22 cellular contexts compared by ENCODE assay signal in genomic region chr1:219185486-219186117, GRCh38. TPM values are rescaled to one million over a fixed set of nuclear protein-coding genes. Genes with fewer than 3 reads are reported as not detected.
DNase-seq lines count a peak whose midpoint lies in the region; ATAC-seq and TF ChIP-seq lines count a peak whose summit lies in the region.
"Had no signal": no experiment of that assay in that cellular context is flagged by ENCODE, and none has a peak within 500 bp of the region (broad histone marks: within the 10 kb centered on the region; RNA-seq: fewer than 3 reads in every experiment).

No MANE protein-coding gene starts in this region.

- H4K8ac ChIP-seq in mesenchymal stem cell (ENCODE audit: low read length), result no peak overlapping the region

- H4K20me1 ChIP-seq in Loucy (ENCODE audit: insufficient read depth, low read length, poor library complexity, severe bottlenecking), result no peaks in the 10 kb centered on the region

- DNase-seq in EH (ENCODE audit: low read depth) (peak; percentile 5), mesenchymal stem cell (no peak), GDM1 (lab: John Stamatoyannopoulos, UW) (no peak), ovary (no peak)
- no peak for DNase-seq in activated CD8-positive, alpha-beta memory T cell treated with anti-CD3 and anti-CD28 coated beads, Interleukin-2, amount 50 U/mL, for 4 hours
- no peak for DNase-seq in activated naive CD4-positive, alpha-beta T cell treated with anti-CD3 and anti-CD28 coated beads, Interleukin-2, amount 10 ng/mL, durations not matched to agents 7 days and 5 days
- DNase-seq: activated CD4-positive, alpha-beta T cell treated with anti-CD3 and anti-CD28 coated beads, Interleukin-2, amount 10 ng/mL, durations not matched to agents 7 days and 5 days; activated naive CD4-positive, alpha-beta T cell treated with anti-CD3 and anti-CD28 coated beads, Interleukin-2, amount 50 U/mL, for 16 hours; CD4-positive, alpha-beta memory T cell; colonic mucosa; foreskin melanocyte; KBM-7; left cardiac atrium; NCI-H1048; NCI-H524 treated with DMSO at 0.1 percent for 48 hours; right cardiac atrium; stimulated activated CD4-positive, alpha-beta T cell treated with anti-CD3 and anti-CD28 coated beads, Interleukin-15, amount 100 ng/mL, for 24 hours; upper lobe of left lung had no signal

- H3K4me3 Mint-ChIP-seq in activated naive CD4-positive, alpha-beta T cell treated with anti-CD3 and anti-CD28 coated beads, Interleukin-2, amount 10 ng/mL, durations not matched to agents 7 days and 5 days, result no peak overlapping the region
- H3K4me3 Mint-ChIP-seq: activated CD4-positive, alpha-beta T cell treated with anti-CD3 and anti-CD28 coated beads, Interleukin-2, amount 10 ng/mL, durations not matched to agents 7 days and 5 days; CD4-positive, alpha-beta memory T cell; stimulated activated effector memory CD8-positive, alpha-beta T cell treated with anti-CD3 and anti-CD28 coated beads, Interleukin-12 subunit alpha, Interleukin-12 subunit beta, amount 100 ng/mL, for 72 hours had no signal

- no peak overlapping the region for H3K23ac ChIP-seq in mesenchymal stem cell (ENCODE audit: low read length in 2 of 2)

- H2AK5ac ChIP-seq in mesenchymal stem cell (ENCODE audit: low read length, severe bottlenecking), result peak overlapping the region; percentile 97

- H2BK12ac ChIP-seq in mesenchymal stem cell (ENCODE audit: low read length in 2 of 2), result no peak overlapping the region

- H3K27me3 Mint-ChIP-seq in activated naive CD4-positive, alpha-beta T cell treated with anti-CD3 and anti-CD28 coated beads, Interleukin-2, amount 10 ng/mL, durations not matched to agents 7 days and 5 days, result no peaks in the 10 kb centered on the region
- H3K27me3 Mint-ChIP-seq: activated CD4-positive, alpha-beta T cell treated with anti-CD3 and anti-CD28 coated beads, Interleukin-2, amount 10 ng/mL, durations not matched to agents 7 days and 5 days; CD4-positive, alpha-beta memory T cell had no signal

- no peak for TF ChIP-seq EP300 in ovary (IDR thresholded peaks at IDR 0.05)

- H3K79me2 ChIP-seq in Loucy (ENCODE audit: insufficient read depth, low read length), result peaks cover 5% of the 10 kb centered on the region; the same call in 1 of the 2 replicates

- H3K9me2 ChIP-seq in Loucy (replicated peaks; ENCODE audit: low read depth, low read length), result no peaks in the 10 kb centered on the region

- H3K4me2 ChIP-seq in Loucy (ENCODE audit: low read depth, low read length, poor library complexity, severe bottlenecking) (peak overlapping the region; percentile 18), mesenchymal stem cell (ENCODE audit: low read length, poor library complexity, severe bottlenecking) (no peak overlapping the region)

- H3K4me3 ChIP-seq in Loucy (ENCODE audit: low read length, poor library complexity, severe bottlenecking), result no peak overlapping the region
- no peak overlapping the region for H3K4me3 ChIP-seq in mesenchymal stem cell (ENCODE audit: insufficient read depth in 1 of 2, low read depth in 1 of 2, low read length in 2 of 2)
- H3K4me3 ChIP-seq in ovary, result no peak overlapping the region
- H3K4me3 ChIP-seq: colonic mucosa, upper lobe of left lung had no signal

- no peak overlapping the region for H3K27ac ChIP-seq in mesenchymal stem cell (ENCODE audit: low read length, poor library complexity, severe bottlenecking)
- no peak overlapping the region for H3K27ac ChIP-seq in ovary
- H3K27ac ChIP-seq: colonic mucosa, neutrophil, upper lobe of left lung had no signal

- H3K4ac ChIP-seq in mesenchymal stem cell (ENCODE audit: low read depth in 1 of 2, low read length in 2 of 2), result no peak overlapping the region

- CTCF ChIA-PET in activated naive CD4-positive, alpha-beta T cell treated with anti-CD3 and anti-CD28 coated beads, Interleukin-2, amount 10 ng/mL, durations not matched to agents 7 days and 5 days (lab: Charles Lee), result no interaction called here

- peaks cover 17% of the 10 kb centered on the region for H3K4me1 Mint-ChIP-seq in activated naive CD4-positive, alpha-beta T cell treated with anti-CD3 and anti-CD28 coated beads, Interleukin-2, amount 10 ng/mL, durations not matched to agents 7 days and 5 days

- no peaks in the 10 kb centered on the region for H3K9me3 Mint-ChIP-seq in activated naive CD4-positive, alpha-beta T cell treated with anti-CD3 and anti-CD28 coated beads, Interleukin-2, amount 10 ng/mL, durations not matched to agents 7 days and 5 days
- H3K9me3 Mint-ChIP-seq: activated CD4-positive, alpha-beta T cell treated with anti-CD3 and anti-CD28 coated beads, Interleukin-2, amount 10 ng/mL, durations not matched to agents 7 days and 5 days; CD4-positive, alpha-beta memory T cell; stimulated activated effector memory CD8-positive, alpha-beta T cell treated with anti-CD3 and anti-CD28 coated beads, Interleukin-12 subunit alpha, Interleukin-12 subunit beta, amount 100 ng/mL, for 72 hours had no signal

- ATAC-seq in GM21447 (IDR thresholded peaks at IDR 0.05; ENCODE audit: unreplicated experiment), result peak; percentile 22
- ATAC-seq: left cardiac atrium; right cardiac atrium; stimulated activated effector memory CD8-positive, alpha-beta T cell treated with anti-CD3 and anti-CD28 coated beads, Interleukin-12 subunit alpha, Interleukin-12 subunit beta, amount 100 ng/mL, for 72 hours had no signal

- H3K9ac ChIP-seq in Loucy (ENCODE audit: low read depth, low read length, poor library complexity, severe bottlenecking) (no peak overlapping the region), mesenchymal stem cell (ENCODE audit: low read length) (no peak overlapping the region)

- peaks cover 17% of the 10 kb centered on the region for H3K36me3 Mint-ChIP-seq in activated naive CD4-positive, alpha-beta T cell treated with anti-CD3 and anti-CD28 coated beads, Interleukin-2, amount 10 ng/mL, durations not matched to agents 7 days and 5 days

- TF ChIP-seq POLR2A in ovary (IDR thresholded peaks at IDR 0.05), result no peak

- H3K27me3 ChIP-seq in Loucy (ENCODE audit: insufficient read depth, low read length, poor library complexity, severe bottlenecking) (no peaks in the 10 kb centered on the region), mesenchymal stem cell (ENCODE audit: control insufficient read depth in 1 of 2, insufficient read depth in 1 of 2, low read length in 2 of 2) (no peaks in the 10 kb centered on the region), ovary (no peaks in the 10 kb centered on the region)
- H3K27me3 ChIP-seq: colonic mucosa, neutrophil, upper lobe of left lung had no signal

- H3K27ac Mint-ChIP-seq in activated naive CD4-positive, alpha-beta T cell treated with anti-CD3 and anti-CD28 coated beads, Interleukin-2, amount 10 ng/mL, durations not matched to agents 7 days and 5 days, result no peak overlapping the region
- H3K27ac Mint-ChIP-seq: activated CD4-positive, alpha-beta T cell treated with anti-CD3 and anti-CD28 coated beads, Interleukin-2, amount 10 ng/mL, durations not matched to agents 7 days and 5 days; stimulated activated effector memory CD8-positive, alpha-beta T cell treated with anti-CD3 and anti-CD28 coated beads, Interleukin-12 subunit alpha, Interleukin-12 subunit beta, amount 100 ng/mL, for 72 hours had no signal

- peaks cover 36% of the 10 kb centered on the region for H3K4me1 ChIP-seq in Loucy (ENCODE audit: insufficient read depth, low read length, poor library complexity, severe bottlenecking)
- no peaks in the 10 kb centered on the region for H3K4me1 ChIP-seq in mesenchymal stem cell (ENCODE audit: control insufficient read depth, insufficient read depth, low read depth, low read length)
- H3K4me1 ChIP-seq in ovary (ENCODE audit: insufficient read depth), result no peaks in the 10 kb centered on the region
- H3K4me1 ChIP-seq: colonic mucosa had no signal

- no peak overlapping the region for H2BK120ac ChIP-seq in mesenchymal stem cell (ENCODE audit: low read depth, low read length)

- intact Hi-C loops in ovary (cut with DNase I), result no loop called here

- no peaks in the 10 kb centered on the region for H3K36me3 ChIP-seq in Loucy (ENCODE audit: insufficient read depth, low read length)
- H3K36me3 ChIP-seq in mesenchymal stem cell (ENCODE audit: control insufficient read depth in 1 of 2, insufficient read depth in 2 of 2, low read depth in 1 of 2, low read length in 2 of 2), result peaks cover 0 to 49% of the 10 kb centered on the region in 2 experiments
- no peaks in the 10 kb centered on the region for H3K36me3 ChIP-seq in ovary
- H3K36me3 ChIP-seq: colonic mucosa had no signal

- no peak overlapping the region for H2BK5ac ChIP-seq in mesenchymal stem cell (ENCODE audit: low read depth, low read length, poor library complexity, severe bottlenecking)

- H3K79me1 ChIP-seq in mesenchymal stem cell (replicated peaks; ENCODE audit: low read length, poor library complexity, severe bottlenecking), result peaks cover 3% of the 10 kb centered on the region

- WGBS in mesenchymal stem cell, result 83% methylated on average over 1 of the region's 3 CpGs
- WGBS in ovary, 3 donors, result 96 to 99% (median 98%) methylated on average over 3 of the region's 3 CpGs

- no peaks in the 10 kb centered on the region for H3F3A ChIP-seq in Loucy (ENCODE audit: low read depth)

- H4K91ac ChIP-seq in mesenchymal stem cell (ENCODE audit: low read length), result no peak overlapping the region

- H3K9me3 ChIP-seq in Loucy (ENCODE audit: insufficient read depth, low read depth, low read length), result no peaks in the 10 kb centered on the region
- peaks cover 9% of the 10 kb centered on the region for H3K9me3 ChIP-seq in mesenchymal stem cell (ENCODE audit: control insufficient read depth, low read length)
- no peaks in the 10 kb centered on the region for H3K9me3 ChIP-seq in ovary
- H3K9me3 ChIP-seq: colonic mucosa, neutrophil, upper lobe of left lung had no signal

- H2BK15ac ChIP-seq in mesenchymal stem cell (ENCODE audit: low read depth, poor library complexity, severe bottlenecking), result no peak overlapping the region

- no peak overlapping the region for H2AFZ ChIP-seq in Loucy (ENCODE audit: low read length)
- H2AFZ ChIP-seq in mesenchymal stem cell (ENCODE audit: low read depth, low read length), result no peak overlapping the region

- no peak overlapping the region for H3K18ac ChIP-seq in mesenchymal stem cell (ENCODE audit: low read depth in 1 of 2, low read length in 2 of 2)

- TF ChIP-seq CTCF in Loucy (conservative IDR thresholded peaks at IDR 0.05; ENCODE audit: low read length), result no peak
- no peak for TF ChIP-seq CTCF in ovary (IDR thresholded peaks at IDR 0.05)

- no peak overlapping the region for H3K14ac ChIP-seq in mesenchymal stem cell (ENCODE audit: low read length in 2 of 2)

RNA-seq across cellular contexts. Expression of gene LYPLAL1, which starts 11.9 kb away (rescaled TPM):
- polyA plus RNA-seq in mesenchymal stem cell (2013, experiment 1 of 2), result 15.9 TPM
- 18.2 TPM for polyA plus RNA-seq in mesenchymal stem cell (2013, experiment 2 of 2)
- 10 to 100 TPM; 25.3 to 43.8 (median 36.8) TPM for total RNA-seq in ovary
- polyA plus RNA-seq in ovary, result 10 to 100 TPM; 14.7 to 36.8 TPM
